ENCODE assay signal across 8 cellular contexts in genomic region chr12:111596985-111597730, GRCh38. TPM values are rescaled to one million over a fixed set of nuclear protein-coding genes. Genes with fewer than 3 reads are reported as not detected.
A peak's percentile ranks its signal among the peaks of the same experiment; 100 is the strongest.
DNase-seq lines count a peak whose midpoint lies in the region; ATAC-seq and TF ChIP-seq lines count a peak whose summit lies in the region.

No MANE protein-coding gene starts in this region.

- peak; percentile 41 to 53 (median 44) for ATAC-seq in right lobe of liver
- ATAC-seq in GM18520 (IDR thresholded peaks at IDR 0.05; ENCODE audit: unreplicated experiment) = no peak

- WGBS in right lobe of liver (ENCODE audit: insufficient coverage, low coverage, low lambda C conversion rate, missing lambda C conversion rate) = 3% methylated on average over 27 of the region's 27 CpGs

- peaks cover 0 to 41% (median 8%) of the 10 kb centered on the region in 4 donors for H3K4me1 ChIP-seq in right lobe of liver

- H3K27ac ChIP-seq in right lobe of liver = peak overlapping the region; percentile 91 to 99 (median 93)

- TF ChIP-seq CTCF in WI38 (IDR thresholded peaks at IDR 0.05; ENCODE audit: low read depth, low read length) = no peak
- TF ChIP-seq CTCF in right lobe of liver (IDR thresholded peaks at IDR 0.05) = no peak

- H3K36me3 ChIP-seq in right lobe of liver = no peaks in the 10 kb centered on the region

- intact Hi-C loops in right lobe of liver (cut with DNase I) = no loop called here

- no peaks in the 10 kb centered on the region for H3K9me3 ChIP-seq in right lobe of liver

- H3K4me3 ChIP-seq in WI38 (ENCODE audit: low read depth, low read length) = peak overlapping the region; percentile 94
- peak overlapping the region; percentile 76 to 94 (median 80) for H3K4me3 ChIP-seq in right lobe of liver

- DNase-seq in activated CD8-positive, alpha-beta memory T cell treated with anti-CD3 and anti-CD28 coated beads for 48 hours (ENCODE audit: low read depth in 2 of 3, low spot score in 2 of 3) = peak in 2 of 3 experiments; percentile 2 to 5
- no peak for DNase-seq in activated CD8-positive, alpha-beta memory T cell treated with anti-CD3 and anti-CD28 coated beads for 24 hours
- DNase-seq in NCI-H187 treated with DMSO at 0.1 percent for 48 hours (lab: John Stamatoyannopoulos, UW) = peak; percentile 23
- DNase-seq in effector CD4-positive, alpha-beta T cell = peak; percentile 4
- DNase-seq in right lobe of liver = peak; percentile 51 to 78 (median 76)
- DNase-seq in stimulated activated naive CD4-positive, alpha-beta T cell treated with Interleukin-2 at 50 U/mL for 16 hours (lab: John Stamatoyannopoulos, UW) = peak; percentile 5

- H3K27me3 ChIP-seq in right lobe of liver = no peaks in the 10 kb centered on the region

- no peak for TF ChIP-seq POLR2A in right lobe of liver (IDR thresholded peaks at IDR 0.05)

RNA-seq across cellular contexts. Expression of gene ATXN2, which starts 2.0 kb away (rescaled TPM):
- 10 to 100 TPM; 19.1 to 39.5 (median 27.6) TPM for total RNA-seq in right lobe of liver
